Comparison of ENCODE assay signal across 8 cellular contexts in the genomic region with DNA sequence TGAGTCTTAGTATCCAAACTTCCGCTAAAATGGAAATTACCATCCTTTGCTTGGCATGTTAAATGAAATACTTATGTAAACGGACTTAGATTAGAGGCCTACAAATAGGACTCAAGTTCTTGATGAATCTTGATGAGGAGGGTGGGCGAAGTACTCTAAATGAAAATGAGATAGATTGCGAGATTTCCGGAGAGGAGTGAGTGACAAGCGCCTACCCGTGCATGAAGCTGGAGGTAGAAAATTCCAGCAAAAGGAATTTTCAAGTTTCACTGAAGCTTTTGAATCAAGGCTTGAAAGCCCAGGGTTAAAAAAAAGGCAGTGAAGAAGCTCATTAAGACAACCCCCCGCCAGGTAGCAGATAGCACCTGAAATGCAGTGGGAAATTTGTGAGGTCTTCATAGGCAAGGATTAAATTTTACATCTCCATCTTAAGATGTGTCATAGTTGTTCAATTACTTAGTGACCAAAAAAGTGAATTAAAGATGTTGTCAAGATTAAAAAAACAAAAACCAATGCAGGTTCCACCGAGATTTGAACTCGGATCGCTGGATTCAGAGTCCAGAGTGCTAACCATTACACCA. TPM values are rescaled to one million over a fixed set of nuclear protein-coding genes. Genes with fewer than 3 reads are reported as not detected.
DNase-seq lines count a peak whose midpoint lies in the region; ATAC-seq and TF ChIP-seq lines count a peak whose summit lies in the region.

No MANE protein-coding gene starts in this region.

- no peak for ATAC-seq in activated T-cell treated with anti-CD3 and anti-CD28 coated beads, Interleukin-2, amount 50 U/mL, for 72 hours (replicated peaks in 1 of 2)
- ATAC-seq in HG03460 (IDR thresholded peaks at IDR 0.05; ENCODE audit: unreplicated experiment) (no peak), GM19452 (IDR thresholded peaks at IDR 0.05; ENCODE audit: unreplicated experiment) (no peak)

- H3K4me1 Mint-ChIP-seq in activated T-cell treated with anti-CD3 and anti-CD28 coated beads, Interleukin-2, amount 50 U/mL, for 72 hours (ENCODE audit: low read depth) = peaks cover 40% of the 10 kb centered on the region
- H3K4me1 Mint-ChIP-seq in activated naive CD8-positive, alpha-beta T cell treated with anti-CD3 and anti-CD28 coated beads for 36 hours = peaks cover 24% of the 10 kb centered on the region

- H3K36me3 Mint-ChIP-seq in activated T-cell treated with anti-CD3 and anti-CD28 coated beads, Interleukin-2, amount 50 U/mL, for 72 hours (ENCODE audit: insufficient read depth in 2 of 2) = peaks cover 8 to 10% of the 10 kb centered on the region in 2 donors
- H3K36me3 Mint-ChIP-seq in activated naive CD8-positive, alpha-beta T cell treated with anti-CD3 and anti-CD28 coated beads for 36 hours = peaks cover 8% of the 10 kb centered on the region

- TF ChIP-seq CTCF in thyroid gland (IDR thresholded peaks at IDR 0.05) = no peak

- H3K36me3 ChIP-seq in thyroid gland = no peaks in the 10 kb centered on the region

- H3K9me3 ChIP-seq in thyroid gland = no peaks in the 10 kb centered on the region

- H3K27ac ChIP-seq in layer of hippocampus (ENCODE audit: low read depth, low read length) (peak overlapping the region; percentile 98), thyroid gland (peak overlapping the region; percentile 88 to 93 (median 89))

- H3K4me1 ChIP-seq in thyroid gland = peaks cover 12 to 18% of the 10 kb centered on the region in 2 donors

- no peaks in the 10 kb centered on the region for H3K27me3 ChIP-seq in layer of hippocampus (ENCODE audit: control insufficient read depth, insufficient read depth, low read length)
- H3K27me3 ChIP-seq in thyroid gland = no peaks in the 10 kb centered on the region

- 64 to 67% methylated on average over 11 of the region's 11 CpGs for WGBS in thyroid gland, 2 donors

- peak overlapping the region; percentile 94 to 97 for H3K4me3 Mint-ChIP-seq in activated T-cell treated with anti-CD3 and anti-CD28 coated beads, Interleukin-2, amount 50 U/mL, for 72 hours
- peak overlapping the region; percentile 97 for H3K4me3 Mint-ChIP-seq in activated naive CD8-positive, alpha-beta T cell treated with anti-CD3 and anti-CD28 coated beads for 36 hours

- DNase-seq in activated T-cell treated with anti-CD3 and anti-CD28 coated beads, Interleukin-2, amount 50 U/mL, for 72 hours = no peak
- DNase-seq in activated T-cell treated with anti-CD3 and anti-CD28 coated beads for 4 hours = no peak
- no peak for DNase-seq in activated naive CD8-positive, alpha-beta T cell treated with anti-CD3 and anti-CD28 coated beads for 36 hours
- no peak for DNase-seq in thyroid gland
- DNase-seq in medulla oblongata (ENCODE audit: extremely low spot score) = no peak

- no peaks in the 10 kb centered on the region for H3K27me3 Mint-ChIP-seq in activated T-cell treated with anti-CD3 and anti-CD28 coated beads, Interleukin-2, amount 50 U/mL, for 72 hours (ENCODE audit: low read depth)
- H3K27me3 Mint-ChIP-seq in activated naive CD8-positive, alpha-beta T cell treated with anti-CD3 and anti-CD28 coated beads for 36 hours = peaks cover 7% of the 10 kb centered on the region

- peak overlapping the region; percentile 100 for H3K27ac Mint-ChIP-seq in activated T-cell treated with anti-CD3 and anti-CD28 coated beads, Interleukin-2, amount 50 U/mL, for 72 hours
- peak overlapping the region; percentile 95 for H3K27ac Mint-ChIP-seq in activated naive CD8-positive, alpha-beta T cell treated with anti-CD3 and anti-CD28 coated beads for 36 hours

- no peaks in the 10 kb centered on the region for H3K9me3 Mint-ChIP-seq in activated T-cell treated with anti-CD3 and anti-CD28 coated beads, Interleukin-2, amount 50 U/mL, for 72 hours
- H3K9me3 Mint-ChIP-seq in activated naive CD8-positive, alpha-beta T cell treated with anti-CD3 and anti-CD28 coated beads for 36 hours = no peaks in the 10 kb centered on the region

- H3K4me3 ChIP-seq in thyroid gland (replicated peaks in 1 of 3) = peak overlapping the region in 2 of 3 donors; percentile 93 to 95

- intact Hi-C loops in thyroid gland (cut with DNase I) = no loop called here

- TF ChIP-seq POLR2A in thyroid gland (IDR thresholded peaks at IDR 0.05) = no peak

RNA-seq across cellular contexts. Expression of a gene that starts 0.7 kb away (rescaled TPM):
- total RNA-seq in activated T-cell treated with anti-CD3 and anti-CD28 coated beads, Interleukin-2, amount 50 U/mL, for 72 hours = 100 to 1,000 TPM; 137 to 145 TPM
- total RNA-seq in activated naive CD8-positive, alpha-beta T cell treated with anti-CD3 and anti-CD28 coated beads for 36 hours = 100 to 1,000 TPM; 129 to 130 TPM
- total RNA-seq in thyroid gland = 100 to 1,000 TPM; 201 to 369 (median 280) TPM
